In genomic region chr9:17134843-17135577, GRCh38 we compare ENCODE assay signal across 1 cellular context.
A peak's percentile ranks its signal among the peaks of the same experiment; 100 is the strongest.
TF ChIP-seq lines count a peak whose summit lies in the region.

Gene CNTLN, plus strand, starts transcription at chr9:17135040. Its CDS starts 26 bp downstream, at chr9:17135066.

TF ChIP-seq in SK-N-SH, 30 proteins besides CTCF, POLR2A, EP300 and RAD21 (continued from another document):
- TF ChIP-seq REST (IDR thresholded peaks at IDR 0.05; ENCODE audit: low read depth, low read length) (peak; percentile 31; the same call in 1 of the 2 replicates), MXI1 (IDR thresholded peaks at IDR 0.05; ENCODE audit: low read depth, low read length) (peak; percentile 60), POLR2AphosphoS5 (IDR thresholded peaks at IDR 0.05; ENCODE audit: low read depth, low read length) (peak; percentile 86), YY1 (IDR thresholded peaks at IDR 0.05; ENCODE audit: low read depth) (peak; percentile 90), IRF3 (IDR thresholded peaks at IDR 0.05; ENCODE audit: low read depth, low read length) (no peak), FOXM1 (IDR thresholded peaks at IDR 0.05; ENCODE audit: low read depth) (no peak; the same call in 1 of the 2 replicates), RXRA (IDR thresholded peaks at IDR 0.05; ENCODE audit: borderline replicate concordance, low read depth) (no peak), SMC3 (IDR thresholded peaks at IDR 0.05; ENCODE audit: low read depth, low read length) (no peak), ELF1 (IDR thresholded peaks at IDR 0.05) (no peak), GATA2 (CRISPR knock-in tag; IDR thresholded peaks at IDR 0.05) (peak; percentile 93), MEF2A (IDR thresholded peaks at IDR 0.05; ENCODE audit: borderline replicate concordance, low read depth) (no peak)
